Comparison of ENCODE assay signal across 9 cellular contexts in the genomic region with DNA sequence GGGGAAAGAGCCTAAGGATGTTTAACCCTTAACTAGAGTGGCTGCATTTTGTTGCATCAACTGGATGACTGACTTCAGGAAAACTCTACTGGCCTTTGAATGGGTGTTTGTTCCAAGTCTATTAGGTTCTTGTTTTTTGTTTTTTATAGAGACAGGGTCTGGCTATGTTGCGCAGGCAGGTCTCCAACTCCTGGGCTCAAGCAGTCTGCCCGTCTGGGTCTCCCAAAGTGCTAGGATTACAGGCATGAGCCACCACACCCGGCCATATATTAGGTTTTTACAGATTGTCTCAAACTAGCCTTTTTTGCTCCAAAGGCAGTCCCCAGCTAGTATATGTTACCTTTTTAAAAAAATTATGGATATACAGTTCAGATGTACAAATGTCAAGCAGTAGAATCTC. TPM values are rescaled to one million over a fixed set of nuclear protein-coding genes. Genes with fewer than 3 reads are reported as not detected.
DNase-seq lines count a peak whose midpoint lies in the region; ATAC-seq and TF ChIP-seq lines count a peak whose summit lies in the region.
"Had no signal": no experiment of that assay in that cellular context is flagged by ENCODE, and none has a peak within 500 bp of the region (broad histone marks: within the 10 kb centered on the region; RNA-seq: fewer than 3 reads in every experiment).

No MANE protein-coding gene starts in this region.

- no peaks in the 10 kb centered on the region for H3K27me3 ChIP-seq in SJSA1 (replicated peaks)
- no peaks in the 10 kb centered on the region for H3K27me3 ChIP-seq in rectal smooth muscle tissue (ENCODE audit: control insufficient read depth, insufficient read depth, low read length)

- TF ChIP-seq POLR2A in GM18505 (IDR thresholded peaks at IDR 0.05; ENCODE audit: borderline replicate concordance, extremely low read depth, insufficient read depth, insufficient read length) = no peak

- DNase-seq in G401 (ENCODE audit: low spot score) = peak; percentile 24
- no peak for DNase-seq in SJSA1 (ENCODE audit: low read depth in 1 of 2, low spot score in 2 of 2)
- DNase-seq in fibroblast of pulmonary artery (ENCODE audit: low read depth) = no peak
- DNase-seq in GM10266 (ENCODE audit: extremely low spot score) = no peak
- no peak for DNase-seq in caudate nucleus (lab: John Stamatoyannopoulos, UW)

- ATAC-seq in GM18517 (IDR thresholded peaks at IDR 0.05; ENCODE audit: unreplicated experiment) = no peak
- ATAC-seq in GM18505 (IDR thresholded peaks at IDR 0.05; ENCODE audit: unreplicated experiment) = no peak

- H3K36me3 ChIP-seq in SJSA1 (peaks cover 45% of the 10 kb centered on the region), rectal smooth muscle tissue (ENCODE audit: control insufficient read depth, insufficient read depth, low read length) (peaks cover 8% of the 10 kb centered on the region)

- no peak overlapping the region for H3K9ac ChIP-seq in rectal smooth muscle tissue (ENCODE audit: low read length)

- H3K4me1 ChIP-seq in SJSA1 (replicated peaks) (peaks cover 68% of the 10 kb centered on the region), rectal smooth muscle tissue (ENCODE audit: control insufficient read depth, insufficient read depth, low read length) (peaks cover 26% of the 10 kb centered on the region)

- in situ Hi-C loops in G401 (cut with HindIII; ENCODE audit: low sequenced_read_pairs) = no loop called here

- no peaks in the 10 kb centered on the region for H3K9me3 ChIP-seq in SJSA1 (replicated peaks)

- peak overlapping the region; percentile 98 for H3K4me3 ChIP-seq in SJSA1
- peak overlapping the region; percentile 86 for H3K4me3 ChIP-seq in fibroblast of pulmonary artery (replicated peaks; ENCODE audit: low read depth, low read length)
- H3K4me3 ChIP-seq in rectal smooth muscle tissue (ENCODE audit: low read length) = peak overlapping the region; percentile 69

- TF ChIP-seq CTCF in fibroblast of pulmonary artery (IDR thresholded peaks at IDR 0.05; ENCODE audit: low read length, missing control alignments) = no peak
- TF ChIP-seq CTCF in GM10266 (IDR thresholded peaks at IDR 0.05; ENCODE audit: control insufficient read depth, insufficient read depth, low read depth, missing control alignments) = no peak

- H3K27ac ChIP-seq in SJSA1 (no peak overlapping the region), rectal smooth muscle tissue (ENCODE audit: low read depth, low read length) (peak overlapping the region; percentile 41), caudate nucleus (ENCODE audit: low read depth, low read length) (no peak overlapping the region)

RNA-seq across cellular contexts. Expression of gene SMARCB1, which starts 1.1 kb away (rescaled TPM):
- total RNA-seq in G401 (2014; rRNA removed; shearing (Covaris generic)) = not detected in 2 replicates
- 91.8 and 121 TPM in 2 replicates for total RNA-seq in SJSA1 (2014; rRNA removed; shearing (Covaris generic))

RNA-seq across cellular contexts. Expression of gene MMP11, which starts 15.3 kb away (rescaled TPM):
- total RNA-seq in G401 (2014; rRNA removed; shearing (Covaris generic)) = not detected in 2 replicates
- total RNA-seq in SJSA1 (2014; rRNA removed; shearing (Covaris generic)) = 14.5 and 32.4 TPM in 2 replicates

RNA-seq across cellular contexts. Expression of gene CHCHD10, which starts 20.1 kb away (rescaled TPM):
- not detected in 2 replicates for total RNA-seq in G401 (2014; rRNA removed; shearing (Covaris generic))
- 6.4 and 47.7 TPM in 2 replicates for total RNA-seq in SJSA1 (2014; rRNA removed; shearing (Covaris generic))

RNA-seq across cellular contexts. Expression of gene C22orf15, which starts 25.1 kb away (rescaled TPM):
- not detected in 2 replicates for total RNA-seq in G401 (2014; rRNA removed; shearing (Covaris generic))
- not detected in 2 replicates for total RNA-seq in SJSA1 (2014; rRNA removed; shearing (Covaris generic))
- total RNA-seq: RPMI7951 had no signal

RNA-seq across cellular contexts. Expression of gene VPREB3, which starts 33.7 kb away (rescaled TPM):
- total RNA-seq in G401 (2014; rRNA removed; shearing (Covaris generic)) = not detected in 2 replicates
- total RNA-seq in SJSA1 (2014; rRNA removed; shearing (Covaris generic)) = not detected in 2 replicates
- total RNA-seq: RPMI7951 had no signal

Comparison
In these comparisons a context has a peak if more than half of its experiments do, and no peak if none do; other contexts are left out.
1. RNA of gene SMARCB1, which starts 1.1 kb away (total RNA-seq): 91.8 to 121 TPM in SJSA1; not detected in G401; every median in the first group is over 10 times any median in the second.
2. RNA of gene MMP11, which starts 15.3 kb away (total RNA-seq): 14.5 to 32.4 TPM in SJSA1; not detected in G401; every median in the first group is over 10 times any median in the second.
3. Peak in every context shown above with its lines, with median percentiles within 50 percentile points of each other: H3K4me3 ChIP-seq.